In the genomic region with DNA sequence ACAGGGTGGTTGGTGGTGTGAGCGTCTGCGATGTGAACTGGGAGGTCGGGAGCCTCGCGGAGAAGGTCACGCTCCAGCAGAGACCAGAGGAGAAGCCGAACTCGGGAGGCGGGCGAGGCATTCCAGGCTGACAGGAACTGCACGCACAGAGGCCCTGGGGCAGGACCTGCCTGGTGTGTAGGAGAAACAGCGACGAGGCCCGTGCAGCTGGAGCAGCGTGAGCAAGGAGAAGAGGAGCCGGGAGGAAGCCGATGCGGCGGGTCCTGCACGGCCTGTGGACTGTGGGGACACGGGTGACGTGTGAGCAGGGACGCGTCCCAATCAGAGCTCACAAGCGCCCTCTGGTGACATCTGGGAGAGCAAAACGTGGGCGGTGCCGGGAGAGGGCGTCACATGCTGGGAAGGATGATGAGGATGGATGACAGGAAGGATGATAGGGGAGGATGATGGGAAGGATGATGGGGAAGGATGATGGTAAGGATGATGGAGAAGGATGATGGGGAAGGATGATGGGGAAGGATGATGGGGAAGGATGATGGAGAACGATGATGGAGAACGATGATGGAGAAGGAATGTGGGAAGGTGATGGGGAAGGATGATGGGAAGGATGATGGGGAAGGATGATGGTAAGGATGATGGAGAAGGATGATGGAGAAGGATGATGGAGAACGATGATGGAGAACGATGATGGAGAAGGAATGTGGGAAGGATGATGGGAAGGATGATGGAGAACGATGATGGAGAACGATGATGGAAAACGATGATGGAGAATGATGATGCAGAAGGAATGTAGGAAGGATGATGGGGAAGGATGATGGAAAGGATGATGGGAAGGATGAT, we compare ENCODE assay signal across 8 cellular contexts. TPM values are rescaled to one million over a fixed set of nuclear protein-coding genes. Genes with fewer than 3 reads are reported as not detected.
DNase-seq lines count a peak whose midpoint lies in the region; ATAC-seq and TF ChIP-seq lines count a peak whose summit lies in the region.

No MANE protein-coding gene starts in this region.

- H3K27me3 ChIP-seq in Karpas-422 (ENCODE audit: low read length) (no peaks in the 10 kb centered on the region), suprapubic skin (peaks cover 8% of the 10 kb centered on the region)

- no peaks in the 10 kb centered on the region for H3K79me2 ChIP-seq in Karpas-422 (ENCODE audit: low read length)

- H3K27ac Mint-ChIP-seq in activated CD4-positive, alpha-beta memory T cell treated with anti-CD3 and anti-CD28 coated beads for 36 hours, result peak overlapping the region; percentile 80
- H3K27ac Mint-ChIP-seq in endothelial cell (ENCODE audit: unreplicated experiment), result peak overlapping the region; percentile 57

- H3K4me1 ChIP-seq in Karpas-422 (ENCODE audit: low read length) (no peaks in the 10 kb centered on the region), suprapubic skin (peaks cover 6% of the 10 kb centered on the region)

- TF ChIP-seq POLR2A in suprapubic skin (IDR thresholded peaks at IDR 0.05), result no peak

- peaks cover 14% of the 10 kb centered on the region for H3K4me1 Mint-ChIP-seq in activated CD4-positive, alpha-beta memory T cell treated with anti-CD3 and anti-CD28 coated beads for 36 hours (ENCODE audit: low read depth)
- peaks cover 2% of the 10 kb centered on the region for H3K4me1 Mint-ChIP-seq in endothelial cell (ENCODE audit: unreplicated experiment)

- POLR2A ChIA-PET in activated CD4-positive, alpha-beta memory T cell treated with anti-CD3 and anti-CD28 coated beads for 36 hours (lab: Charles Lee), result no interaction called here

- H3K9ac ChIP-seq in Karpas-422 (ENCODE audit: low read length), result no peak overlapping the region

- CTCF ChIA-PET in activated CD4-positive, alpha-beta memory T cell treated with anti-CD3 and anti-CD28 coated beads for 36 hours (lab: Charles Lee), result interaction anchor here (0.7 to 1.0 kb wide), 3 partner anchors 9 to 64 kb away, joined by 3 to 5 read pairs (median 3); no protein-coding TSS in a partner anchor

- DNase-seq in C1 segment of cervical spinal cord (lab: John Stamatoyannopoulos, UW) (peak in 11 of 14 donors; percentile 16 to 81 (median 54)), Karpas-422 (peak; percentile 47), endothelial cell (ENCODE audit: low spot score) (peak; percentile 55), midbrain (lab: John Stamatoyannopoulos, UW) (peak; percentile 75), suprapubic skin (ENCODE audit: low spot score in 2 of 2) (peak in 1 of 2 donors; percentile 88)
- peak; percentile 65 for DNase-seq in activated CD4-positive, alpha-beta memory T cell treated with anti-CD3 and anti-CD28 coated beads for 36 hours

- no peak overlapping the region for H2AFZ ChIP-seq in Karpas-422 (ENCODE audit: low read length)

- H3K36me3 ChIP-seq in Karpas-422 (ENCODE audit: insufficient read depth, low read length) (no peaks in the 10 kb centered on the region), suprapubic skin (no peaks in the 10 kb centered on the region)

- 26% methylated on average over 36 of the region's 36 CpGs for WGBS in suprapubic skin

- H3K27ac ChIP-seq in Karpas-422 (ENCODE audit: low read length) (no peak overlapping the region), suprapubic skin (no peak overlapping the region)

- H3K4me3 Mint-ChIP-seq in activated CD4-positive, alpha-beta memory T cell treated with anti-CD3 and anti-CD28 coated beads for 36 hours, result peak overlapping the region; percentile 63
- no peak overlapping the region for H3K4me3 Mint-ChIP-seq in endothelial cell (ENCODE audit: unreplicated experiment)

- intact Hi-C loops in activated CD4-positive, alpha-beta memory T cell treated with anti-CD3 and anti-CD28 coated beads for 36 hours (cut with micrococcal nuclease), result no loop called here

- H3K9me3 Mint-ChIP-seq in activated CD4-positive, alpha-beta memory T cell treated with anti-CD3 and anti-CD28 coated beads for 36 hours, result peaks cover 20% of the 10 kb centered on the region
- peaks cover 17% of the 10 kb centered on the region for H3K9me3 Mint-ChIP-seq in endothelial cell (ENCODE audit: unreplicated experiment)

- H3K27me3 Mint-ChIP-seq in activated CD4-positive, alpha-beta memory T cell treated with anti-CD3 and anti-CD28 coated beads for 36 hours, result peaks cover 17% of the 10 kb centered on the region
- peaks cover 13% of the 10 kb centered on the region for H3K27me3 Mint-ChIP-seq in endothelial cell (ENCODE audit: unreplicated experiment)

- peaks cover 16% of the 10 kb centered on the region for H3K36me3 Mint-ChIP-seq in activated CD4-positive, alpha-beta memory T cell treated with anti-CD3 and anti-CD28 coated beads for 36 hours
- peaks cover 12% of the 10 kb centered on the region for H3K36me3 Mint-ChIP-seq in endothelial cell (ENCODE audit: low read depth, unreplicated experiment)

- H3K9me3 ChIP-seq in Karpas-422 (ENCODE audit: low read length), result peaks cover 16% of the 10 kb centered on the region
- H3K9me3 ChIP-seq in suprapubic skin, result no peaks in the 10 kb centered on the region

- no peaks in the 10 kb centered on the region for H3K9me2 ChIP-seq in Karpas-422 (replicated peaks; ENCODE audit: insufficient read depth, low read length)

- H3K4me3 ChIP-seq in Karpas-422 (ENCODE audit: low read length) (no peak overlapping the region), suprapubic skin (peak overlapping the region; percentile 20)

- TF ChIP-seq CTCF in endothelial cell (IDR thresholded peaks at IDR 0.05; ENCODE audit: unreplicated experiment) (peak; percentile 25), suprapubic skin (IDR thresholded peaks at IDR 0.05) (peak in 1 of 2 donors; percentile 67)

- no peak for TF ChIP-seq EP300 in suprapubic skin (IDR thresholded peaks at IDR 0.05)

- H3K4me2 ChIP-seq in Karpas-422 (ENCODE audit: low read depth, low read length, poor library complexity, severe bottlenecking), result no peak overlapping the region

- H4K20me1 ChIP-seq in Karpas-422 (ENCODE audit: insufficient read depth, low read depth, low read length), result no peaks in the 10 kb centered on the region

- no peak for ATAC-seq in GM21528 (IDR thresholded peaks at IDR 0.05; ENCODE audit: low FRiP score, unreplicated experiment)
- no peak for ATAC-seq in HG02642 (IDR thresholded peaks at IDR 0.05; ENCODE audit: poor library complexity, unreplicated experiment)

RNA-seq across cellular contexts. Expression of a gene that starts 16.1 kb away (rescaled TPM):
- total RNA-seq in Karpas-422 (2014; rRNA removed; shearing (Covaris generic); ENCODE audit: low replicate concordance), result 0.11 and 0.97 TPM in 2 replicates
- total RNA-seq in activated CD4-positive, alpha-beta memory T cell treated with anti-CD3 and anti-CD28 coated beads for 36 hours, result under 1 TPM; 0.22 to 0.36 TPM
- total RNA-seq in endothelial cell (ENCODE audit: unreplicated experiment) (6.5 TPM), suprapubic skin (under 1 TPM in 1 of 4 donors, not detected in 3; 0.64 TPM)

RNA-seq across cellular contexts. Expression of a gene that starts 19.4 kb away (rescaled TPM):
- not detected in 2 replicates for total RNA-seq in Karpas-422 (2014; rRNA removed; shearing (Covaris generic); ENCODE audit: low replicate concordance)
- under 1 TPM in 1 of 2 experiments, not detected in 1; 0.21 TPM for total RNA-seq in activated CD4-positive, alpha-beta memory T cell treated with anti-CD3 and anti-CD28 coated beads for 36 hours
- total RNA-seq in endothelial cell (ENCODE audit: unreplicated experiment) (46.9 TPM), suprapubic skin (10 to 100 TPM; 16.3 to 40.7 (median 19.6) TPM)

RNA-seq across cellular contexts. Expression of a gene that starts 27.1 kb away (rescaled TPM):
- total RNA-seq in Karpas-422 (2014; rRNA removed; shearing (Covaris generic); ENCODE audit: low replicate concordance), result 13.8 and 46.6 TPM in 2 replicates
- 1 to 10 TPM; 8.1 to 8.5 TPM for total RNA-seq in activated CD4-positive, alpha-beta memory T cell treated with anti-CD3 and anti-CD28 coated beads for 36 hours
- 18.0 TPM for total RNA-seq in endothelial cell (ENCODE audit: unreplicated experiment)
- total RNA-seq in suprapubic skin, result 10 to 100 TPM; 10.8 to 23.3 (median 20.9) TPM

RNA-seq across cellular contexts. Expression of a gene that starts 51.3 kb away (rescaled TPM):
- total RNA-seq in Karpas-422 (2014; rRNA removed; shearing (Covaris generic); ENCODE audit: low replicate concordance), result 25.7 and 96.8 TPM in 2 replicates
- 10 to 100 TPM; 45.9 to 46.4 TPM for total RNA-seq in activated CD4-positive, alpha-beta memory T cell treated with anti-CD3 and anti-CD28 coated beads for 36 hours
- total RNA-seq in endothelial cell (ENCODE audit: unreplicated experiment), result 126 TPM
- 10 to 100 TPM; 48.3 to 90.3 (median 72.9) TPM for total RNA-seq in suprapubic skin

Comparison
In these comparisons a context has a peak if more than half of its experiments do, and no peak if none do; other contexts are left out.
1. RNA of a gene that starts 19.4 kb away (total RNA-seq): 46.9 TPM in endothelial cell (single experiment) and 16.3 to 40.7 TPM in suprapubic skin; 0.21 TPM in activated CD4-positive, alpha-beta memory T cell treated with anti-CD3 and anti-CD28 coated beads for 36 hours and not detected in Karpas-422; every median in the first group is over 10 times any median in the second.